ENCODE assay signal across 31 cellular contexts in genomic region chr9:14654932-14655331, GRCh38. TPM values are rescaled to one million over a fixed set of nuclear protein-coding genes. Genes with fewer than 3 reads are reported as not detected.
DNase-seq lines count a peak whose midpoint lies in the region; ATAC-seq lines count a peak whose summit lies in the region.
"Had no signal": no experiment of that assay in that cellular context is flagged by ENCODE, and none has a peak within 500 bp of the region (broad histone marks: within the 10 kb centered on the region; RNA-seq: fewer than 3 reads in every experiment).

No MANE protein-coding gene starts in this region.

- no peak overlapping the region for H3K9ac ChIP-seq in adipocyte (ENCODE audit: low read length)
- H3K9ac ChIP-seq in trophoblast cell (ENCODE audit: low read length): no peak overlapping the region

- peak; percentile 14 for DNase-seq in DMS79 treated with DMSO at 0.1 percent for 48 hours (lab: John Stamatoyannopoulos, UW)
- DNase-seq in DMS79 (lab: John Stamatoyannopoulos, UW): no peak
- peak; percentile 5 for DNase-seq in NAMALWA (ENCODE audit: low spot score)
- DNase-seq in adipocyte (ENCODE audit: low read depth): peak; percentile 5
- peak; percentile 15 for DNase-seq in left kidney (ENCODE audit: low read depth, low spot score)
- DNase-seq in trophoblast cell: no peak
- no peak for DNase-seq in stimulated activated naive B cell treated with anti-CD40 and anti-IgM and Interleukin-4, amounts not matched to agents 10 μg/mL and 1 μg/mL and 100 μg/mL, for 72 hours
- DNase-seq: activated CD8-positive, alpha-beta T cell treated with anti-CD3 and anti-CD28 coated beads for 36 hours; activated effector memory CD4-positive, alpha-beta T cell treated with anti-CD3 and anti-CD28 coated beads, Interleukin-2, amount 50 U/mL, for 16 hours; activated naive CD8-positive, alpha-beta T cell treated with anti-CD3 and anti-CD28 coated beads, Interleukin-2, amount 50 U/mL, for 24 hours; activated T-cell treated with anti-CD3 and anti-CD28 coated beads for 4 hours; CD4-positive, alpha-beta memory T cell; DMS 273 treated with DMSO at 0.1 percent for 48 hours; effector memory CD8-positive, alpha-beta T cell; esophagus squamous epithelium; GDM1; GOT3; islet precursor cell; KG1; NCI-H187 treated with DMSO at 0.1 percent for 48 hours; PC-9; posterior cingulate gyrus; SHP77; stimulated activated CD4-positive, alpha-beta T cell treated with anti-CD3 and anti-CD28 coated beads, Interleukin-15, amount 100 ng/mL, for 24 hours; T1000; transverse colon had no signal

- no peaks in the 10 kb centered on the region for H3K4me1 Mint-ChIP-seq in stimulated activated naive B cell treated with anti-CD40 and anti-IgM and Interleukin-4, amounts not matched to agents 10 μg/mL and 1 μg/mL and 100 μg/mL, for 72 hours
- H3K4me1 Mint-ChIP-seq: activated naive CD8-positive, alpha-beta T cell treated with anti-CD3 and anti-CD28 coated beads, Interleukin-2, amount 50 U/mL, for 24 hours; CD4-positive, alpha-beta memory T cell had no signal

- no peak overlapping the region for H2BK12ac ChIP-seq in trophoblast cell (ENCODE audit: low read length)

- H3K4me1 ChIP-seq in adipocyte (ENCODE audit: control insufficient read depth, insufficient read depth, low read length): no peaks in the 10 kb centered on the region
- no peaks in the 10 kb centered on the region for H3K4me1 ChIP-seq in trophoblast cell (ENCODE audit: control insufficient read depth in 1 of 2, insufficient read depth in 2 of 2, low read length in 2 of 2)
- H3K4me1 ChIP-seq: esophagus squamous epithelium, transverse colon had no signal

- no peak overlapping the region for H2BK120ac ChIP-seq in trophoblast cell (ENCODE audit: insufficient read depth, low read length, poor library complexity)

- H2BK5ac ChIP-seq in trophoblast cell (ENCODE audit: low read depth, low read length, poor library complexity): no peak overlapping the region

- no peak overlapping the region for H4K12ac ChIP-seq in trophoblast cell (ENCODE audit: low read depth, low read length)

- no peak overlapping the region for H3K4me2 ChIP-seq in trophoblast cell (ENCODE audit: low read length)
- H3K4me2 ChIP-seq: PC-9 had no signal

- H4K91ac ChIP-seq in trophoblast cell (ENCODE audit: low read depth, low read length): no peak overlapping the region

- peaks cover 35 to 61% of the 10 kb centered on the region in 2 donors for H3K36me3 Mint-ChIP-seq in stimulated activated naive B cell treated with anti-CD40 and anti-IgM and Interleukin-4, amounts not matched to agents 10 μg/mL and 1 μg/mL and 100 μg/mL, for 72 hours

- no peak overlapping the region for H3K18ac ChIP-seq in trophoblast cell (ENCODE audit: low read length)

- H3K4me3 ChIP-seq in adipocyte (ENCODE audit: low read length) (peak overlapping the region; percentile 3), trophoblast cell (ENCODE audit: low read depth, low read length) (no peak overlapping the region)
- H3K4me3 ChIP-seq: esophagus squamous epithelium, PC-9, transverse colon had no signal

- H3K23ac ChIP-seq in trophoblast cell (ENCODE audit: low read length): no peak overlapping the region

- H3K27me3 ChIP-seq in adipocyte (replicated peaks; ENCODE audit: control insufficient read depth, insufficient read depth, low read length) (no peaks in the 10 kb centered on the region), trophoblast cell (ENCODE audit: insufficient read depth, low read length) (no peaks in the 10 kb centered on the region)
- H3K27me3 ChIP-seq: esophagus squamous epithelium, transverse colon had no signal

- ATAC-seq in HG02884 (IDR thresholded peaks at IDR 0.05; ENCODE audit: unreplicated experiment): no peak
- no peak for ATAC-seq in stimulated activated naive B cell treated with anti-CD40 and anti-IgM and Interleukin-4, amounts not matched to agents 10 μg/mL and 1 μg/mL and 100 μg/mL, for 72 hours (replicated peaks)
- ATAC-seq: activated CD4-positive, CD25-positive, alpha-beta regulatory T cell treated with anti-CD3 and anti-CD28 coated beads, Interleukin-2, amount 50 U/mL, for 24 hours; activated CD8-positive, alpha-beta T cell treated with anti-CD3 and anti-CD28 coated beads for 36 hours; activated naive CD8-positive, alpha-beta T cell treated with anti-CD3 and anti-CD28 coated beads, Interleukin-2, amount 50 U/mL, for 24 hours; effector memory CD8-positive, alpha-beta T cell had no signal

- H3K9me3 ChIP-seq in adipocyte (ENCODE audit: control insufficient read depth, low read length) (peaks cover 30% of the 10 kb centered on the region), trophoblast cell (ENCODE audit: insufficient read depth, low read depth, low read length) (no peaks in the 10 kb centered on the region)

- peaks cover 11% of the 10 kb centered on the region in 2 donors for H3K9me3 Mint-ChIP-seq in stimulated activated naive B cell treated with anti-CD40 and anti-IgM and Interleukin-4, amounts not matched to agents 10 μg/mL and 1 μg/mL and 100 μg/mL, for 72 hours

- H3K14ac ChIP-seq in trophoblast cell (ENCODE audit: low read length): no peak overlapping the region

- H3K36me3 ChIP-seq in adipocyte (ENCODE audit: control insufficient read depth, insufficient read depth, low read length, severe bottlenecking) (peaks cover 30% of the 10 kb centered on the region), trophoblast cell (ENCODE audit: control insufficient read depth in 1 of 2, insufficient read depth in 2 of 2, low read length in 2 of 2) (no peaks in the 10 kb centered on the region)

- H3K27ac ChIP-seq in trophoblast cell (ENCODE audit: low read depth, low read length): no peak overlapping the region
- H3K27ac ChIP-seq: 22Rv1, esophagus squamous epithelium, PC-9, transverse colon had no signal

- no peak overlapping the region for H4K8ac ChIP-seq in trophoblast cell (ENCODE audit: low read depth, low read length)

- H3K4me3 Mint-ChIP-seq in stimulated activated naive B cell treated with anti-CD40 and anti-IgM and Interleukin-4, amounts not matched to agents 10 μg/mL and 1 μg/mL and 100 μg/mL, for 72 hours: no peak overlapping the region
- H3K4me3 Mint-ChIP-seq: activated CD8-positive, alpha-beta T cell treated with anti-CD3 and anti-CD28 coated beads for 36 hours; activated naive CD8-positive, alpha-beta T cell treated with anti-CD3 and anti-CD28 coated beads, Interleukin-2, amount 50 U/mL, for 24 hours; brain; effector memory CD8-positive, alpha-beta T cell; neural crest cell had no signal

- no CpG with 5 or more reads among the region's 1 CpG for WGBS in trophoblast cell (ENCODE audit: extremely low coverage, insufficient coverage, insufficient read length)

- no peak overlapping the region for H3K4ac ChIP-seq in trophoblast cell (ENCODE audit: low read depth, low read length)

- H3K27me3 Mint-ChIP-seq in stimulated activated naive B cell treated with anti-CD40 and anti-IgM and Interleukin-4, amounts not matched to agents 10 μg/mL and 1 μg/mL and 100 μg/mL, for 72 hours: no peaks in the 10 kb centered on the region
- H3K27me3 Mint-ChIP-seq: activated CD8-positive, alpha-beta T cell treated with anti-CD3 and anti-CD28 coated beads for 36 hours; activated naive CD8-positive, alpha-beta T cell treated with anti-CD3 and anti-CD28 coated beads, Interleukin-2, amount 50 U/mL, for 24 hours; brain; CD4-positive, alpha-beta memory T cell; effector memory CD8-positive, alpha-beta T cell had no signal

- H2AK5ac ChIP-seq in trophoblast cell (ENCODE audit: low read length): no peak overlapping the region

- H3K79me2 ChIP-seq in trophoblast cell (ENCODE audit: control insufficient read depth, insufficient read depth, low read length, poor library complexity): no peaks in the 10 kb centered on the region

- no peak overlapping the region for H2AFZ ChIP-seq in trophoblast cell (ENCODE audit: insufficient read depth, low read length, poor library complexity)
- H2AFZ ChIP-seq: PC-9 had no signal

- no peak overlapping the region for H3K27ac Mint-ChIP-seq in stimulated activated naive B cell treated with anti-CD40 and anti-IgM and Interleukin-4, amounts not matched to agents 10 μg/mL and 1 μg/mL and 100 μg/mL, for 72 hours
- H3K27ac Mint-ChIP-seq: activated CD8-positive, alpha-beta T cell treated with anti-CD3 and anti-CD28 coated beads for 36 hours; activated naive CD8-positive, alpha-beta T cell treated with anti-CD3 and anti-CD28 coated beads, Interleukin-2, amount 50 U/mL, for 24 hours; brain; CD4-positive, alpha-beta memory T cell; effector memory CD8-positive, alpha-beta T cell had no signal

- no peaks in the 10 kb centered on the region for H3K79me1 ChIP-seq in trophoblast cell (ENCODE audit: low read length)

RNA-seq across cellular contexts. Expression of gene ZDHHC21, which starts 38.3 kb away (rescaled TPM):
- polyA plus RNA-seq in trophoblast cell (2013): 4.0 and 4.4 TPM in 2 replicates

Comparison
In these comparisons a context has a peak if more than half of its experiments do, and no peak if none do; other contexts are left out.
1. DNase-seq: peak in DMS79 treated with DMSO at 0.1 percent for 48 hours (single experiment), NAMALWA (single experiment), adipocyte (single experiment) and left kidney (single experiment); none in DMS79 (single experiment), trophoblast cell (0 of 2) and stimulated activated naive B cell treated with anti-CD40 and anti-IgM and Interleukin-4, amounts not matched to agents 10 μg/mL and 1 μg/mL and 100 μg/mL, for 72 hours (single experiment).